ENCODE assay signal across 22 cellular contexts in the genomic region with DNA sequence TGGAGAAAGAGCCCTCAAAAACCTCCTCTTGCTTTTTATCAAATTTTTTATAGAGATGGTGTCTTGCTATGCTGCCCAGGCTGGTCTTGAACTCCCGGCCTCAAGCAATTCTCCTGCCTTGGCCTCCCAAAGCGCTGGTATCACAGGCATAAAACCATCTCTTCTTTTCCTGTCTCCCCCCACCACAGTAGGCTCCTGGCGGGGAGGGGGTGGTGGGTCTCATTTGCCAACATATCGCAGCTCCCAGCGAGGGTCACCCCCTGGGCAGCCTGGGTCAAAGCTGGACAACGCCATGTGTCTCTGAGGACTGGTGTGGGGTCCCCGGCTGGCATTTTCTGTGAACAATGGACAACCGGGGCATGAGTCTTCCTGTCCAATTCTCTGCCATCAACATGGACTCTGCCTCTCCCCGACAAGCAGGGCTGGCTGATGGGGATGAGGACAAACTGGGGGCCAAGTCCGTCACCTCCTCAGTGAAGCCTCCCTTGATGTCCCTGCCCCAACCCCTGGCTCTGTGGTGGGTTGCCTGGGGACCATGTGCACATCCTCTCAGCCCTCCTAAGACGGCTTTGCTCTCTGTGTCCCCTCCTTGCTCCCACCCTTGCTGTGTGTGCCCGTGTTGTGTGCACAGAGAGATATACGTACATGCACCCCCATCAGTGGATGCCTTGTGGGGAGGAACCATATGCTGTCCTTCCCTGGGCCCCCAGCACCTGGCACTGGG.
DNase-seq lines count a peak whose midpoint lies in the region; ATAC-seq and TF ChIP-seq lines count a peak whose summit lies in the region.
"Had no signal": no experiment of that assay in that cellular context is flagged by ENCODE, and none has a peak within 500 bp of the region (broad histone marks: within the 10 kb centered on the region; RNA-seq: fewer than 3 reads in every experiment).

No MANE protein-coding gene starts in this region.

- WGBS in SK-N-SH (ENCODE audit: low lambda C conversion rate): 71% methylated on average over 13 of the region's 13 CpGs

- H3K9me3 Mint-ChIP-seq in stimulated activated naive CD8-positive, alpha-beta T cell treated with anti-CD3 and anti-CD28 coated beads, Interleukin-15, amount 100 ng/mL, for 72 hours: no peaks in the 10 kb centered on the region
- H3K9me3 Mint-ChIP-seq: CD8-positive, alpha-beta memory T cell; stimulated activated naive CD8-positive, alpha-beta T cell treated with anti-CD3 and anti-CD28 coated beads, Interleukin-15, Interleukin-2, amounts not matched to agents 100 ng/mL and 50 ng/mL, for 24 hours had no signal

- H3K4me3 ChIP-seq in SK-N-SH (ENCODE audit: low read depth in 2 of 2, low read length in 1 of 2): no peak overlapping the region
- H3K4me3 ChIP-seq: psoas muscle, tibial nerve had no signal

- H3K9ac ChIP-seq in SK-N-SH: no peak overlapping the region
- H3K9ac ChIP-seq: KMS-11 had no signal

- no peak overlapping the region for H3K4me2 ChIP-seq in SK-N-SH
- H3K4me2 ChIP-seq: KMS-11 had no signal

- no peaks in the 10 kb centered on the region for H3K27me3 Mint-ChIP-seq in stimulated activated naive CD8-positive, alpha-beta T cell treated with anti-CD3 and anti-CD28 coated beads, Interleukin-15, amount 100 ng/mL, for 72 hours
- H3K27me3 Mint-ChIP-seq: stimulated activated naive CD8-positive, alpha-beta T cell treated with anti-CD3 and anti-CD28 coated beads, Interleukin-15, Interleukin-2, amounts not matched to agents 100 ng/mL and 50 ng/mL, for 24 hours had no signal

- H3K9me2 ChIP-seq in SK-N-SH: no peaks in the 10 kb centered on the region

- H3K9me3 ChIP-seq in SK-N-SH: no peaks in the 10 kb centered on the region
- H3K9me3 ChIP-seq: psoas muscle, tibial nerve had no signal

- no peak for TF ChIP-seq EP300 in SK-N-SH (IDR thresholded peaks at IDR 0.05; ENCODE audit: borderline replicate concordance in 1 of 2, low read depth in 1 of 2, low read length in 1 of 2)

- H3K27ac ChIP-seq in SK-N-SH (ENCODE audit: low read depth in 2 of 2, low read length in 1 of 2): no peak overlapping the region
- H3K27ac ChIP-seq: 22Rv1, KMS-11, psoas muscle, tibial nerve had no signal

- no peaks in the 10 kb centered on the region for H3K36me3 ChIP-seq in SK-N-SH (replicated peaks in 1 of 2; ENCODE audit: control insufficient read depth in 1 of 2, insufficient read depth in 2 of 2, low read length in 1 of 2)
- H3K36me3 ChIP-seq: tibial nerve had no signal

- H3K79me2 ChIP-seq in SK-N-SH (ENCODE audit: insufficient read depth): no peaks in the 10 kb centered on the region

- no peak overlapping the region for H2AFZ ChIP-seq in SK-N-SH (ENCODE audit: low read depth)

- TF ChIP-seq POLR2A in erythroblast (IDR thresholded peaks at IDR 0.05; ENCODE audit: low read length): no peak

- CTCF ChIA-PET in SK-N-SH (lab: Yijun Ruan, JAX): interaction anchor here (0.9 to 2.5 kb wide), 5 partner anchors 14 to 183 kb away, joined by 3 to 8 read pairs (median 7); no protein-coding TSS in a partner anchor

- peaks cover 41% of the 10 kb centered on the region for H3K27me3 ChIP-seq in SK-N-SH (ENCODE audit: insufficient read depth)

- TF ChIP-seq RAD21 in SK-N-SH (IDR thresholded peaks at IDR 0.05; ENCODE audit: low read length): no peak

- no peak for TF ChIP-seq CTCF in SK-N-SH (IDR thresholded peaks at IDR 0.05)

- no peaks in the 10 kb centered on the region for H3F3A ChIP-seq in SK-N-SH (replicated peaks; ENCODE audit: insufficient read depth)

- ATAC-seq in SK-N-SH treated with all-trans-retinoic acid at 6 μM for 48 hours (no peak), HG03108 (IDR thresholded peaks at IDR 0.05; ENCODE audit: unreplicated experiment) (no peak)
- no peak for ATAC-seq in stimulated activated naive CD8-positive, alpha-beta T cell treated with anti-CD3 and anti-CD28 coated beads, Interleukin-15, amount 100 ng/mL, for 72 hours
- ATAC-seq in stimulated activated naive CD8-positive, alpha-beta T cell treated with anti-CD3 and anti-CD28 coated beads, Interleukin-15, Interleukin-2, amounts not matched to agents 100 U/mL and 50 U/mL, for 24 hours: no peak
- ATAC-seq: psoas muscle had no signal

- peaks cover 0 to 25% of the 10 kb centered on the region in 2 experiments; a peak in 1 of 4 replicates for H3K4me1 ChIP-seq in SK-N-SH (ENCODE audit: control insufficient read depth in 1 of 2, insufficient read depth in 2 of 2, low read depth in 1 of 2, low read length in 1 of 2)
- H3K4me1 ChIP-seq: psoas muscle, tibial nerve had no signal

- peak; percentile 17 for DNase-seq in SK-N-SH
- no peak for DNase-seq in stimulated activated naive CD8-positive, alpha-beta T cell treated with anti-CD3 and anti-CD28 coated beads, Interleukin-15, amount 100 ng/mL, for 72 hours
- no peak for DNase-seq in stimulated activated naive CD8-positive, alpha-beta T cell treated with anti-CD3 and anti-CD28 coated beads, Interleukin-15, Interleukin-2, amounts not matched to agents 100 U/mL and 50 U/mL, for 24 hours
- DNase-seq in mesenteric fat pad (ENCODE audit: low spot score): peak; percentile 82
- DNase-seq in erythroblast (lab: John Stamatoyannopoulos, UW): no peak
- no peak for DNase-seq in DMS79 treated with DMSO at 0.1 percent for 48 hours (lab: John Stamatoyannopoulos, UW)
- DNase-seq: amniotic stem cell; foreskin fibroblast; GDM1; NCI-H187; NCI-H748 treated with DMSO at 0.1 percent for 48 hours; psoas muscle; SHP77; small intestine; stimulated activated CD4-positive, alpha-beta T cell treated with anti-CD3 and anti-CD28 coated beads, Interleukin-2, amount 100 ng/mL, for 48 hours had no signal

- peak overlapping the region; percentile 69 to 94 for H3K27ac Mint-ChIP-seq in stimulated activated naive CD8-positive, alpha-beta T cell treated with anti-CD3 and anti-CD28 coated beads, Interleukin-15, amount 100 ng/mL, for 72 hours
- H3K27ac Mint-ChIP-seq: stimulated activated naive CD8-positive, alpha-beta T cell treated with anti-CD3 and anti-CD28 coated beads, Interleukin-15, Interleukin-2, amounts not matched to agents 100 ng/mL and 50 ng/mL, for 24 hours had no signal

- no peak overlapping the region for H3K4me3 Mint-ChIP-seq in stimulated activated naive CD8-positive, alpha-beta T cell treated with anti-CD3 and anti-CD28 coated beads, Interleukin-15, amount 100 ng/mL, for 72 hours
- H3K4me3 Mint-ChIP-seq: CD8-positive, alpha-beta memory T cell; stimulated activated naive CD8-positive, alpha-beta T cell treated with anti-CD3 and anti-CD28 coated beads, Interleukin-15, Interleukin-2, amounts not matched to agents 100 ng/mL and 50 ng/mL, for 24 hours had no signal

- peaks cover 11% of the 10 kb centered on the region for H3K4me1 Mint-ChIP-seq in stimulated activated naive CD8-positive, alpha-beta T cell treated with anti-CD3 and anti-CD28 coated beads, Interleukin-15, amount 100 ng/mL, for 72 hours
- H3K4me1 Mint-ChIP-seq: CD8-positive, alpha-beta memory T cell had no signal

- H4K20me1 ChIP-seq in SK-N-SH (ENCODE audit: insufficient read depth): no peaks in the 10 kb centered on the region

- POLR2A ChIA-PET in SK-N-SH (lab: Yijun Ruan, JAX): interaction anchor here (2.0 kb wide), 1 partner anchor 8 kb away, joined by 6 read pairs; no protein-coding TSS in a partner anchor

TF ChIP-seq in SK-N-SH, 30 proteins besides CTCF, POLR2A, EP300 and RAD21 (continues in another document):
- TF ChIP-seq MEF2A (IDR thresholded peaks at IDR 0.05; ENCODE audit: borderline replicate concordance, low read depth) (no peak), JUND (IDR thresholded peaks at IDR 0.05) (no peak), ELF1 (IDR thresholded peaks at IDR 0.05) (no peak), RFX5 (IDR thresholded peaks at IDR 0.05; ENCODE audit: low read length) (no peak), EZH2phosphoT487 (IDR thresholded peaks at IDR 0.05; ENCODE audit: borderline replicate concordance, low read depth) (no peak)
- TF ChIP-seq, protein P1, sequence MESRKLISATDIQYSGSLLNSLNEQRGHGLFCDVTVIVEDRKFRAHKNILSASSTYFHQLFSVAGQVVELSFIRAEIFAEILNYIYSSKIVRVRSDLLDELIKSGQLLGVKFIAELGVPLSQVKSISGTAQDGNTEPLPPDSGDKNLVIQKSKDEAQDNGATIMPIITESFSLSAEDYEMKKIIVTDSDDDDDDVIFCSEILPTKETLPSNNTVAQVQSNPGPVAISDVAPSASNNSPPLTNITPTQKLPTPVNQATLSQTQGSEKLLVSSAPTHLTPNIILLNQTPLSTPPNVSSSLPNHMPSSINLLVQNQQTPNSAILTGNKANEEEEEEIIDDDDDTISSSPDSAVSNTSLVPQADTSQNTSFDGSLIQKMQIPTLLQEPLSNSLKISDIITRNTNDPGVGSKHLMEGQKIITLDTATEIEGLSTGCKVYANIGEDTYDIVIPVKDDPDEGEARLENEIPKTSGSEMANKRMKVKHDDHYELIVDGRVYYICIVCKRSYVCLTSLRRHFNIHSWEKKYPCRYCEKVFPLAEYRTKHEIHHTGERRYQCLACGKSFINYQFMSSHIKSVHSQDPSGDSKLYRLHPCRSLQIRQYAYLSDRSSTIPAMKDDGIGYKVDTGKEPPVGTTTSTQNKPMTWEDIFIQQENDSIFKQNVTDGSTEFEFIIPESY (IDR thresholded peaks at IDR 0.05; ENCODE audit: borderline replicate concordance, low read depth): no peak

TF ChIP-seq in SK-N-SH treated with all-trans-retinoic acid at 6 μM for 48 hours, 23 proteins besides CTCF, POLR2A, EP300 and RAD21:
- no peak for TF ChIP-seq ZNF565 (CRISPR knock-in tag; conservative IDR thresholded peaks at IDR 0.05; ENCODE audit: low read depth)
- no peak for TF ChIP-seq GLIS3 (CRISPR knock-in tag; IDR thresholded peaks at IDR 0.05)

Comparison
In these comparisons a context has a peak if more than half of its experiments do, and no peak if none do; other contexts are left out.
1. DNase-seq: peak in SK-N-SH (single experiment) and mesenteric fat pad (single experiment); none in stimulated activated naive CD8-positive, alpha-beta T cell treated with anti-CD3 and anti-CD28 coated beads, Interleukin-15, amount 100 ng/mL, for 72 hours (0 of 2), stimulated activated naive CD8-positive, alpha-beta T cell treated with anti-CD3 and anti-CD28 coated beads, Interleukin-15, Interleukin-2, amounts not matched to agents 100 U/mL and 50 U/mL, for 24 hours (single experiment), erythroblast (0 of 2) and DMS79 treated with DMSO at 0.1 percent for 48 hours (single experiment).